ENCODE assay signal across 1 cellular context in the genomic region with DNA sequence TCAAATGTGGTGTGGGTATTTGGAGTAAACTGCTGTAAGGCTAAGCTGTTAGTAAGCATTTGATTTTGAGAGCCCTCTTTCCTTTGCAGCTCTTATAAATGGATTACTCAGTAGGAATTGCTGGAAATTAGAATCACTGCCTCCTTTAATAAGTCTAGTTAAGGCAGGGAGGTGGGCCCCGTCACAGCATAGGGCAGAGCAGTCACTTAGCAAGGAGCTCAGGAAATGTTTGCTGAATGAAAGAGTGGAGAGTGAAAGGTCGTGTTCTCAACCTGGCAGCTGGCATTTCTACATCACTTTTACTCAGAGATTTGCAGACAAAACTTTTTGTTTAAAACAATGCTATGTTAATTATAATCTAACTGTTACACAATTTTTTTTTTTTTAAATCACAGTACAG.
TF ChIP-seq lines count a peak whose summit lies in the region.

No MANE protein-coding gene starts in this region.

TF ChIP-seq in HEK293, 187 proteins besides CTCF, POLR2A, EP300 and RAD21 (continued from another document):
- TF ChIP-seq ZFP69B (tag by site-specific recombination; IDR thresholded peaks at IDR 0.05) (peak; percentile 56; the same call in 1 of the 2 replicates), EGR2 (tag by site-specific recombination; IDR thresholded peaks at IDR 0.05; ENCODE audit: low read depth) (no peak), ZNF133 (tag by site-specific recombination; IDR thresholded peaks at IDR 0.05) (no peak)
- TF ChIP-seq, protein P1, sequence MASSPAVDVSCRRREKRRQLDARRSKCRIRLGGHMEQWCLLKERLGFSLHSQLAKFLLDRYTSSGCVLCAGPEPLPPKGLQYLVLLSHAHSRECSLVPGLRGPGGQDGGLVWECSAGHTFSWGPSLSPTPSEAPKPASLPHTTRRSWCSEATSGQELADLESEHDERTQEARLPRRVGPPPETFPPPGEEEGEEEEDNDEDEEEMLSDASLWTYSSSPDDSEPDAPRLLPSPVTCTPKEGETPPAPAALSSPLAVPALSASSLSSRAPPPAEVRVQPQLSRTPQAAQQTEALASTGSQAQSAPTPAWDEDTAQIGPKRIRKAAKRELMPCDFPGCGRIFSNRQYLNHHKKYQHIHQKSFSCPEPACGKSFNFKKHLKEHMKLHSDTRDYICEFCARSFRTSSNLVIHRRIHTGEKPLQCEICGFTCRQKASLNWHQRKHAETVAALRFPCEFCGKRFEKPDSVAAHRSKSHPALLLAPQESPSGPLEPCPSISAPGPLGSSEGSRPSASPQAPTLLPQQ (tag by site-specific recombination; IDR thresholded peaks at IDR 0.05) = peak; percentile 78
